In the genomic region with DNA sequence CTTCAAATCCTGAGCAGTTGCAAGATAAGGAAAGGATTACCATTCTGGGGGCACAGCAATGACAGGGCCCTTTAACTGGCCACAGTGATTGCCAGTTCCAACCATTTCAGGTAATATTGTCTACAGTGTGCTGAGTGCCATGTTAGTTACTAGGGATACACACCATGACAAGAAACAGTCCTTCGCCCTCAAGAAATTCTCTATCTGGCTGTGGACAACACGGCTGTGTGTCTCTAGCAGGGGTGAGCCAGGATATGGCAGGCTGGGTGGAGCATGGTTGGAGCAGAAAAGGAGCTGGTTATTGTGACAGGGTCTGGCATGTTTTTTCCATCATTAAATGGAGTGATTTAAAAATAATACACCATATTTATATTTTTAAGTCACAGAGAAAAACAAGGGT, we compare ENCODE assay signal across 1 cellular context.
TF ChIP-seq lines count a peak whose summit lies in the region.

No MANE protein-coding gene starts in this region.

TF ChIP-seq in H1, 55 proteins besides CTCF, POLR2A, EP300 and RAD21:
- no peak for TF ChIP-seq KDM1A (IDR thresholded peaks at IDR 0.05; ENCODE audit: borderline replicate concordance, low read length)
- TF ChIP-seq BACH1 (IDR thresholded peaks at IDR 0.05; ENCODE audit: low read length): no peak
- no peak for TF ChIP-seq JUN (IDR thresholded peaks at IDR 0.05; ENCODE audit: low read depth, low read length)
- TF ChIP-seq KDM4A (IDR thresholded peaks at IDR 0.05; ENCODE audit: low read depth, low read length, severe bottlenecking): no peak
- TF ChIP-seq NANOG (IDR thresholded peaks at IDR 0.05; ENCODE audit: insufficient read depth, low read depth, low read length, poor library complexity, severe bottlenecking): no peak
